ENCODE assay signal across 8 cellular contexts in the genomic region with DNA sequence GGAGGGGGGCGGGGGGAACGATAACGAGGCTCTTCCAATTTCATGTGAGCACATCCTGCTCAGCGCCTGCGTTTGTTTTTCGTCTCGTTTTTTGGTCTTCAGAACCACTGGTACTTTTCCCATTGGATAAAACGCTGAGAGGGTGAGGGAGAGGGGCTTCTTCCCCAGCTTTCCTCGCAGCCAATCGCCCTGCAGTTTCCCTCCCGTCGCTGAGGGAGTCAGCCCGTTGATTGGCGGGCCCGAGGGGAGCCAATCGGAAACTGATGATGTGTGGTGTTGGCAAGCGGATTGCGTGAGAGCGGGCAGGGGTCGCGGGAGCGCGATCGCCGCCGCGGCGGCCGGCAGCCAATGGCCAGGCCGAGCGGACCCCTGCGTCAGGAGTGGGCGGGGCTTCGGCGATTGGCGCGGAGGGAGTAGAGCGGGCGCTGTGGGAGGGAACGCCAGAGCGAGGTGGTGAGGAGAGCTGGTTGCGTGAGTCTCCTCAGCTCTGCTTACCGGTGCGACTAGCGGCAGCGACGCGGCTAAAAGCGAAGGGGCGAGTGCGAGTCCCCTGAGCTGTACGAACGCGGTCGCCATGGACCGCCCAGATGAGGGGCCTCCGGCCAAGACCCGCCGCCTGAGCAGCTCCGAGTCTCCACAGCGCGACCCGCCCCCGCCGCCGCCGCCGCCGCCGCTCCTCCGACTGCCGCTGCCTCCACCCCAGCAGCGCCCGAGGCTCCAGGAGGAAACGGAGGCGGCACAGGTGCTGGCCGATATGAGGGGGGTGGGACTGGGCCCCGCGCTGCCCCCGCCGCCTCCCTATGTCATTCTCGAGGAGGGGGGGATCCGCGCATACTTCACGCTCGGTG. TPM values are rescaled to one million over a fixed set of nuclear protein-coding genes. Genes with fewer than 3 reads are reported as not detected.
DNase-seq lines count a peak whose midpoint lies in the region; ATAC-seq and TF ChIP-seq lines count a peak whose summit lies in the region.

A gene (plus strand): TSS at position 443 of the 848 bp plus-strand sequence. CDS start 132 bp downstream, at position 575.

- H2BK20ac ChIP-seq in H9 (ENCODE audit: low read depth, low read length, poor library complexity, severe bottlenecking): no peak within 1 kb of the TSS

- H4K20me1 ChIP-seq in H9 (ENCODE audit: control insufficient read depth, insufficient read depth, insufficient read length): no peaks in the 10 kb centered on the region

- peak within 1 kb of the TSS; percentile 64 for H3K9ac ChIP-seq in H9 (ENCODE audit: extremely low read depth, insufficient read length, low read length)

- peaks cover 3% of the 10 kb centered on the region for H3K23me2 ChIP-seq in H9 (ENCODE audit: insufficient read length, low read depth, low read length, poor library complexity, severe bottlenecking)

- H2BK120ac ChIP-seq in H9 (ENCODE audit: low read depth, low read length, poor library complexity, severe bottlenecking): no peak within 1 kb of the TSS

- H3K79me1 ChIP-seq in H9 (ENCODE audit: insufficient read depth, low read depth, low read length, poor library complexity, severe bottlenecking): no peaks in the 10 kb centered on the region

- H3K27me3 ChIP-seq in H9 (ENCODE audit: insufficient read depth, low read length) (0 out of 2 replicates have a peak, but pooled peaks cover 3% of the 10 kb centered on the region), MG63 (no peaks in the 10 kb centered on the region)

- H2AK5ac ChIP-seq in H9 (ENCODE audit: insufficient read length, low read length): no peak within 1 kb of the TSS

- H2AFZ ChIP-seq in H9 (ENCODE audit: low read length): no peak within 1 kb of the TSS

- H3K36me3 ChIP-seq in MG63: peaks cover 7% of the 10 kb centered on the region; the same call in 1 of the 2 replicates

- no peaks in the 10 kb centered on the region for H3K79me2 ChIP-seq in H9 (ENCODE audit: insufficient read depth, low read length)

- H4K5ac ChIP-seq in H9 (ENCODE audit: insufficient read length, low read depth, low read length): no peak within 1 kb of the TSS

- peak within 1 kb of the TSS; percentile 90 for H3K14ac ChIP-seq in H9 (ENCODE audit: insufficient read depth, low read length)

- H3K36me3 Mint-ChIP-seq in H9 (ENCODE audit: insufficient read depth in 1 of 3, low read depth in 3 of 3): peaks cover 34 to 41% (median 37%) of the 10 kb centered on the region in 3 experiments
- H3K36me3 Mint-ChIP-seq in nephron progenitor cell (ENCODE audit: low read depth): peaks cover 32% of the 10 kb centered on the region

- H3K56ac ChIP-seq in H9 (ENCODE audit: insufficient read length, low read depth, low read length): no peak within 1 kb of the TSS

- DNase-seq in ELR (ENCODE audit: low read depth) (peak; percentile 93), H9 (peak; percentile 96), MG63 (peak; percentile 95), SHP77 treated with DMSO at 0.1 percent for 48 hours (lab: John Stamatoyannopoulos, UW) (peak; percentile 99), fibroblast of the conjunctiva (ENCODE audit: low read depth) (peak; percentile 92), nephron progenitor cell (peak; percentile 92)
- peak; percentile 97 for DNase-seq in activated effector memory CD4-positive, alpha-beta T cell treated with anti-CD3 and anti-CD28 coated beads, Interleukin-2, amount 50 U/mL, for 16 hours
- peak; percentile 92 to 94 for DNase-seq in stimulated activated naive CD8-positive, alpha-beta T cell treated with anti-CD3 and anti-CD28 coated beads, Interleukin-15, amount 100 ng/mL, for 72 hours

- peak within 1 kb of the TSS; percentile 92 for H3K18ac ChIP-seq in H9 (ENCODE audit: insufficient read length, low read depth, low read length)

- no peak within 1 kb of the TSS for H3K4ac ChIP-seq in H9 (ENCODE audit: low read depth, low read length)

- H3K9me3 ChIP-seq in H9 (ENCODE audit: control insufficient read depth, low read depth, low read length) (peaks cover 54% of the 10 kb centered on the region), MG63 (no peaks in the 10 kb centered on the region)

- no peak within 1 kb of the TSS for H4K91ac ChIP-seq in H9 (ENCODE audit: insufficient read length, low read depth, low read length)

- H3K4me1 Mint-ChIP-seq in H9: peaks cover 6 to 21% of the 10 kb centered on the region in 2 experiments
- peaks cover 68% of the 10 kb centered on the region for H3K4me1 Mint-ChIP-seq in nephron progenitor cell
- H3K4me1 Mint-ChIP-seq in stimulated activated naive CD8-positive, alpha-beta T cell treated with anti-CD3 and anti-CD28 coated beads, Interleukin-15, amount 100 ng/mL, for 72 hours: peaks cover 54% of the 10 kb centered on the region

- H3K4me2 ChIP-seq in H9 (ENCODE audit: insufficient read depth, insufficient read length, low read length): peak within 1 kb of the TSS; percentile 71

- no peak within 1 kb of the TSS for H3T11ph ChIP-seq in H9 (ENCODE audit: low read length)

- no peak within 1 kb of the TSS for H4K8ac ChIP-seq in H9 (replicated peaks; ENCODE audit: insufficient read length, low read depth, low read length)

- no peak within 1 kb of the TSS for H2BK5ac ChIP-seq in H9 (ENCODE audit: insufficient read length, low read length)

- H3K4me3 Mint-ChIP-seq in H9 (peak within 1 kb of the TSS; percentile 87 to 90), nephron progenitor cell (peak within 1 kb of the TSS; percentile 91)
- peak within 1 kb of the TSS; percentile 92 to 97 for H3K4me3 Mint-ChIP-seq in stimulated activated naive CD8-positive, alpha-beta T cell treated with anti-CD3 and anti-CD28 coated beads, Interleukin-15, amount 100 ng/mL, for 72 hours

- H3K4me1 ChIP-seq in H9 (ENCODE audit: insufficient read depth, low read length): no peaks in the 10 kb centered on the region

- H3K27ac Mint-ChIP-seq in H9 (peak within 1 kb of the TSS; percentile 40 to 99 (median 86); a peak in 5 of 7 replicates), nephron progenitor cell (peak within 1 kb of the TSS; percentile 99)
- H3K27ac Mint-ChIP-seq in stimulated activated naive CD8-positive, alpha-beta T cell treated with anti-CD3 and anti-CD28 coated beads, Interleukin-15, amount 100 ng/mL, for 72 hours: peak within 1 kb of the TSS; percentile 99 to 100

- no peak within 1 kb of the TSS for H3K23ac ChIP-seq in H9 (ENCODE audit: insufficient read length, low read depth, low read length)

- peak; percentile 91 for ATAC-seq in stimulated activated naive CD8-positive, alpha-beta T cell treated with anti-CD3 and anti-CD28 coated beads, Interleukin-15, amount 100 ng/mL, for 72 hours

- peak within 1 kb of the TSS; percentile 72 for H3K4me3 ChIP-seq in MG63

- peaks cover 14% of the 10 kb centered on the region for H3K27me3 Mint-ChIP-seq in H9 (ENCODE audit: low read depth)
- H3K27me3 Mint-ChIP-seq in nephron progenitor cell (ENCODE audit: low read depth, poor library complexity): no peaks in the 10 kb centered on the region
- H3K27me3 Mint-ChIP-seq in stimulated activated naive CD8-positive, alpha-beta T cell treated with anti-CD3 and anti-CD28 coated beads, Interleukin-15, amount 100 ng/mL, for 72 hours: no peaks in the 10 kb centered on the region

- no peak within 1 kb of the TSS for H2BK12ac ChIP-seq in H9 (ENCODE audit: insufficient read length, low read depth, low read length)

- WGBS in H9 (ENCODE audit: extremely low coverage, insufficient read length, low lambda C conversion rate): no CpG with 5 or more reads among the region's 86 CpGs

- H3K27ac ChIP-seq in H9 (ENCODE audit: insufficient read length, low read depth, low read length): no peak within 1 kb of the TSS

- H2BK15ac ChIP-seq in H9 (ENCODE audit: low read depth, low read length): no peak within 1 kb of the TSS

- TF ChIP-seq CTCF in H9 (conservative IDR thresholded peaks at IDR 0.05) (no peak), nephron progenitor cell (IDR thresholded peaks at IDR 0.05) (no peak)

- peaks cover 69 to 78% of the 10 kb centered on the region in 2 experiments for H3K9me3 Mint-ChIP-seq in H9
- peaks cover 67% of the 10 kb centered on the region for H3K9me3 Mint-ChIP-seq in nephron progenitor cell
- H3K9me3 Mint-ChIP-seq in stimulated activated naive CD8-positive, alpha-beta T cell treated with anti-CD3 and anti-CD28 coated beads, Interleukin-15, amount 100 ng/mL, for 72 hours: no peaks in the 10 kb centered on the region

RNA-seq across cellular contexts. Expression of the gene that starts here (rescaled TPM):
- total RNA-seq in H9 (2021): 20.7 and 24.6 TPM in 2 replicates
- 8.2 and 10.8 TPM in 2 replicates for total RNA-seq in MG63 (2014; rRNA removed; shearing (Covaris generic); ENCODE audit: low replicate concordance)
